ENCODE assay signal across 8 cellular contexts in genomic region chr9:83538172-83538889, GRCh38. TPM values are rescaled to one million over a fixed set of nuclear protein-coding genes. Genes with fewer than 3 reads are reported as not detected.
A peak's percentile ranks its signal among the peaks of the same experiment; 100 is the strongest.
DNase-seq lines count a peak whose midpoint lies in the region; ATAC-seq and TF ChIP-seq lines count a peak whose summit lies in the region.

FRMD3 (minus strand) TSS chr9:83538401; CDS start chr9:83538231, 170 bp downstream.

- CTCF ChIA-PET in GM10248 (lab: Yijun Ruan, JAX): interaction anchor here (1.6 kb wide), 1 partner anchor 68 kb away, joined by 4 read pairs; no protein-coding TSS in a partner anchor

- DNase-seq in GM10248 (ENCODE audit: extremely low spot score): peak; percentile 24
- DNase-seq in NCI-H446 (lab: John Stamatoyannopoulos, UW): peak; percentile 8 to 58
- DNase-seq in activated naive CD8-positive, alpha-beta T cell treated with anti-CD3 and anti-CD28 coated beads, Interleukin-2, amount 50 U/mL, for 24 hours: peak; percentile 36
- peak; percentile 78 to 88 for DNase-seq in cardiac muscle cell (ENCODE audit: low read depth in 1 of 2, low spot score in 1 of 2)
- DNase-seq in nucleus accumbens (lab: John Stamatoyannopoulos, UW): peak in 38 of 56 donors; percentile 8 to 83 (median 40)
- DNase-seq in effector memory CD4-positive, alpha-beta T cell: no peak

- H3K4me3 Mint-ChIP-seq in activated naive CD8-positive, alpha-beta T cell treated with anti-CD3 and anti-CD28 coated beads, Interleukin-2, amount 50 U/mL, for 24 hours: no peak within 1 kb of the TSS

- H3K27me3 ChIP-seq in cardiac muscle cell: peaks cover 77% of the 10 kb centered on the region
- H3K27me3 ChIP-seq in effector memory CD4-positive, alpha-beta T cell (replicated peaks; ENCODE audit: control insufficient read depth, insufficient read depth, low read length, poor library complexity, severe bottlenecking): no peaks in the 10 kb centered on the region

- POLR2A ChIA-PET in GM10248 (lab: Yijun Ruan, JAX): no interaction called here

- H3K36me3 Mint-ChIP-seq in activated naive CD8-positive, alpha-beta T cell treated with anti-CD3 and anti-CD28 coated beads, Interleukin-2, amount 50 U/mL, for 24 hours (ENCODE audit: low read depth): no peaks in the 10 kb centered on the region

- peaks cover 3% of the 10 kb centered on the region for H3K4me1 Mint-ChIP-seq in activated naive CD8-positive, alpha-beta T cell treated with anti-CD3 and anti-CD28 coated beads, Interleukin-2, amount 50 U/mL, for 24 hours

- H3K4me1 ChIP-seq in cardiac muscle cell (ENCODE audit: low read depth): peaks cover 7% of the 10 kb centered on the region
- peaks cover 4% of the 10 kb centered on the region for H3K4me1 ChIP-seq in effector memory CD4-positive, alpha-beta T cell (ENCODE audit: control insufficient read depth, insufficient read depth, low read length, poor library complexity, severe bottlenecking)

- H3K9me3 Mint-ChIP-seq in activated naive CD8-positive, alpha-beta T cell treated with anti-CD3 and anti-CD28 coated beads, Interleukin-2, amount 50 U/mL, for 24 hours: no peaks in the 10 kb centered on the region

- ATAC-seq in HG02885 (IDR thresholded peaks at IDR 0.05; ENCODE audit: poor library complexity, unreplicated experiment): peak; percentile 67
- ATAC-seq in activated naive CD8-positive, alpha-beta T cell treated with anti-CD3 and anti-CD28 coated beads, Interleukin-2, amount 50 U/mL, for 24 hours: peak; percentile 69
- no peak for ATAC-seq in GM18519 (IDR thresholded peaks at IDR 0.05; ENCODE audit: low FRiP score, unreplicated experiment)

- H3K9me3 ChIP-seq in cardiac muscle cell (ENCODE audit: low read depth): no peaks in the 10 kb centered on the region
- no peaks in the 10 kb centered on the region for H3K9me3 ChIP-seq in effector memory CD4-positive, alpha-beta T cell (ENCODE audit: control insufficient read depth, low read length)

- H3K27ac ChIP-seq in cardiac muscle cell: no peak within 1 kb of the TSS
- H3K27ac ChIP-seq in effector memory CD4-positive, alpha-beta T cell (ENCODE audit: insufficient read depth, low read length, poor library complexity, severe bottlenecking): no peak within 1 kb of the TSS

- no peaks in the 10 kb centered on the region for H3K36me3 ChIP-seq in cardiac muscle cell
- no peaks in the 10 kb centered on the region for H3K36me3 ChIP-seq in effector memory CD4-positive, alpha-beta T cell (ENCODE audit: control insufficient read depth, insufficient read depth, low read length)

- H3K4me3 ChIP-seq in cardiac muscle cell: peak within 1 kb of the TSS; percentile 47
- H3K4me3 ChIP-seq in effector memory CD4-positive, alpha-beta T cell (ENCODE audit: insufficient read depth, low read depth, low read length, poor library complexity, severe bottlenecking): no peak within 1 kb of the TSS

- H3K27me3 Mint-ChIP-seq in activated naive CD8-positive, alpha-beta T cell treated with anti-CD3 and anti-CD28 coated beads, Interleukin-2, amount 50 U/mL, for 24 hours: peaks cover 36% of the 10 kb centered on the region

- TF ChIP-seq CTCF in GM10248 (IDR thresholded peaks at IDR 0.05; ENCODE audit: control extremely low read depth, extremely low read depth, low read depth, missing control alignments) (peak; percentile 18), cardiac muscle cell (IDR thresholded peaks at IDR 0.05; ENCODE audit: low read depth, low read length) (peak; percentile 75)

- no peak within 1 kb of the TSS for H3K27ac Mint-ChIP-seq in activated naive CD8-positive, alpha-beta T cell treated with anti-CD3 and anti-CD28 coated beads, Interleukin-2, amount 50 U/mL, for 24 hours

RNA-seq across cellular contexts. Expression of gene FRMD3, which starts in this region (rescaled TPM):
- 66.4 and 74.1 TPM in 2 replicates for total RNA-seq in cardiac muscle cell
- 61.5 and 70.7 TPM in 2 replicates for polyA plus RNA-seq in cardiac muscle cell

Comparison
In these comparisons a context has a peak if more than half of its experiments do, and no peak if none do; other contexts are left out.
1. DNase-seq: peak in GM10248 (single experiment), NCI-H446 (2 of 2), activated naive CD8-positive, alpha-beta T cell treated with anti-CD3 and anti-CD28 coated beads, Interleukin-2, amount 50 U/mL, for 24 hours (single experiment), cardiac muscle cell (2 of 2) and nucleus accumbens (38 of 56); none in effector memory CD4-positive, alpha-beta T cell (0 of 3).